Comparison of ENCODE assay signal across 31 cellular contexts in genomic region chr4:151176711-151177110, GRCh38.
"Had no signal": no experiment of that assay in that cellular context is flagged by ENCODE, and none has a peak within 500 bp of the region (broad histone marks: within the 10 kb centered on the region; RNA-seq: fewer than 3 reads in every experiment).

No MANE protein-coding gene starts in this region.

- H3K27ac ChIP-seq: adrenal gland, ascending aorta, body of pancreas, brain microvascular endothelial cell had no signal

- H3K4me1 ChIP-seq: adrenal gland, ascending aorta, body of pancreas had no signal

- H3K36me3 ChIP-seq: breast epithelium had no signal

- H3K4me3 ChIP-seq: adrenal gland, ascending aorta, body of pancreas, breast epithelium had no signal

- H3K9me3 ChIP-seq: adrenal gland, ascending aorta, body of pancreas, breast epithelium had no signal

- H3K27me3 ChIP-seq: adrenal gland, ascending aorta, body of pancreas, brain microvascular endothelial cell, breast epithelium had no signal

- DNase-seq: activated CD8-positive, alpha-beta memory T cell treated with anti-CD3 and anti-CD28 coated beads, Interleukin-2, amount 50 U/mL, for 48 hours; activated effector memory CD4-positive, alpha-beta T cell treated with Interleukin-2 at 50 U/mL for 16 hours; activated gamma-delta T cell; activated gamma-delta T cell treated with Interleukin-2 at 50 U/mL for 16 hours; activated naive CD4-positive, alpha-beta T cell; activated naive CD4-positive, alpha-beta T cell treated with anti-CD3 and anti-CD28 coated beads for 36 hours; activated naive CD4-positive, alpha-beta T cell treated with anti-CD3 and anti-CD28 coated beads, Interleukin-2, amount 10 ng/mL, durations not matched to agents 7 days and 5 days; activated naive CD4-positive, alpha-beta T cell treated with anti-CD3 and anti-CD28 coated beads, Interleukin-2, amount 50 U/mL, for 16 hours; activated naive CD4-positive, alpha-beta T cell treated with Interleukin-2 at 50 U/mL for 16 hours; activated naive CD8-positive, alpha-beta T cell treated with anti-CD3 and anti-CD28 coated beads for 36 hours; activated naive CD8-positive, alpha-beta T cell treated with anti-CD3 and anti-CD28 coated beads, Interleukin-2, amount 10 ng/mL, durations not matched to agents 7 days and 5 days; activated naive CD8-positive, alpha-beta T cell treated with anti-CD3 and anti-CD28 coated beads, Interleukin-2, amount 50 U/mL, for 24 hours; activated T-cell treated with anti-CD3 and anti-CD28 coated beads for 4 hours; activated T-cell treated with anti-CD3 and anti-CD28 coated beads, Interleukin-2, amount 50 U/mL, for 1 hour; activated T-cell treated with anti-CD3 and anti-CD28 coated beads, Interleukin-2, amount 50 U/mL, for 24 hours; activated T-cell treated with anti-CD3 and anti-CD28 coated beads, Interleukin-2, amount 50 U/mL, for 4 hours; activated T-cell treated with anti-CD3 and anti-CD28 coated beads, Interleukin-2, amount 50 U/mL, for 48 hours; activated T-cell treated with anti-CD3 and anti-CD28 coated beads, Interleukin-2, amount 50 U/mL, for 72 hours; adrenal gland; amniotic stem cell; amygdala; aorta; body of pancreas; brain microvascular endothelial cell; caudate nucleus; central memory CD4-positive, alpha-beta T cell; cerebellar nuclear complex had no signal

- ATAC-seq: activated naive CD4-positive, alpha-beta T cell treated with anti-CD3 and anti-CD28 coated beads, Interleukin-2, amount 50 U/mL, for 72 hours; activated naive CD8-positive, alpha-beta T cell treated with anti-CD3 and anti-CD28 coated beads, Interleukin-2, amount 50 U/mL, for 24 hours; activated T-cell treated with anti-CD3 and anti-CD28 coated beads, Interleukin-2, amount 50 U/mL, for 4 hours; activated T-cell treated with anti-CD3 and anti-CD28 coated beads, Interleukin-2, amount 50 U/mL, for 72 hours; activated T-helper 17 cell treated with anti-CD3 and anti-CD28 coated beads, Interleukin-2, amount 50 U/mL, for 72 hours; body of pancreas had no signal
